Comparison of ENCODE assay signal across 8 cellular contexts in genomic region chr17:1490643-1491405, GRCh38. TPM values are rescaled to one million over a fixed set of nuclear protein-coding genes. Genes with fewer than 3 reads are reported as not detected.
DNase-seq lines count a peak whose midpoint lies in the region; ATAC-seq and TF ChIP-seq lines count a peak whose summit lies in the region.

No MANE protein-coding gene starts in this region.

- in situ Hi-C loops in GM13977 (cut with MboI; ENCODE audit: low pct_unique_long_range_greater_than_20kb, low sequenced_read_pairs, unreplicated experiment), result no loop called here

- 1 to 4% methylated on average over 35 to 43 of the region's 47 CpGs for WGBS in mesodermal cell (ENCODE audit: insufficient coverage in 2 of 2), 2 experiments

- peaks cover 29% of the 10 kb centered on the region for H3K36me3 Mint-ChIP-seq in effector memory CD8-positive, alpha-beta T cell (ENCODE audit: insufficient read depth)

- H3K27ac ChIP-seq in mesodermal cell (ENCODE audit: low read depth, low read length, severe bottlenecking), result peak overlapping the region; percentile 74

- DNase-seq in GM13977 (ENCODE audit: low spot score) (peak; percentile 95), NCI-H345 treated with DMSO at 0.1 percent for 48 hours (lab: John Stamatoyannopoulos, UW; ENCODE audit: unreplicated experiment) (peak; percentile 14), kidney glomerular epithelial cell (lab: John Stamatoyannopoulos, UW) (no peak)
- DNase-seq in activated CD4-positive, alpha-beta T cell treated with anti-CD3 and anti-CD28 coated beads, Interleukin-2, amount 50 U/mL, for 48 hours, result peak; percentile 78 to 84
- DNase-seq in effector memory CD8-positive, alpha-beta T cell, result peak; percentile 35 to 46 (median 38)
- peak; percentile 56 for DNase-seq in stimulated activated naive CD4-positive, alpha-beta T cell treated with Interleukin-2 at 50 U/mL for 16 hours (lab: John Stamatoyannopoulos, UW)

- peak; percentile 60 for ATAC-seq in HG02678 (IDR thresholded peaks at IDR 0.05; ENCODE audit: unreplicated experiment)
- ATAC-seq in effector memory CD8-positive, alpha-beta T cell (replicated peaks), result peak; percentile 58

- no peaks in the 10 kb centered on the region for H3K9me3 Mint-ChIP-seq in effector memory CD8-positive, alpha-beta T cell

- no peaks in the 10 kb centered on the region for H3K27me3 Mint-ChIP-seq in effector memory CD8-positive, alpha-beta T cell

- TF ChIP-seq CTCF in GM13977 (IDR thresholded peaks at IDR 0.05; ENCODE audit: extremely low read depth, insufficient read depth, missing control alignments), result no peak

- H3K36me3 ChIP-seq in mesodermal cell (ENCODE audit: control insufficient read depth, insufficient read depth, low read length), result peaks cover 8% of the 10 kb centered on the region

- H3K27ac Mint-ChIP-seq in effector memory CD8-positive, alpha-beta T cell, result peak overlapping the region in 1 of 2 donors; percentile 56

- peaks cover 31% of the 10 kb centered on the region for H3K4me1 ChIP-seq in mesodermal cell (ENCODE audit: control insufficient read depth, insufficient read depth, low read length, poor library complexity, severe bottlenecking)

- peak overlapping the region; percentile 77 to 91 for H3K4me3 Mint-ChIP-seq in effector memory CD8-positive, alpha-beta T cell

- H3K4me1 Mint-ChIP-seq in effector memory CD8-positive, alpha-beta T cell (ENCODE audit: low read depth in 2 of 2), result peaks cover 23 to 24% of the 10 kb centered on the region in 2 donors

- H3K9me3 ChIP-seq in mesodermal cell (ENCODE audit: control insufficient read depth, low read length), result no peaks in the 10 kb centered on the region

- H3K4me3 ChIP-seq in mesodermal cell (ENCODE audit: extremely low read depth, insufficient read depth, low read length, poor library complexity, severe bottlenecking), result peak overlapping the region; percentile 66

RNA-seq across cellular contexts. Expression of gene MYO1C, which starts 1.7 kb away (rescaled TPM):
- 83.2 TPM for polyA plus RNA-seq in mesodermal cell (2013, experiment 1 of 2)
- polyA plus RNA-seq in mesodermal cell (2013, experiment 2 of 2), result 73.4 TPM

RNA-seq across cellular contexts. Expression of gene INPP5K, which starts 25.6 kb away (rescaled TPM):
- polyA plus RNA-seq in mesodermal cell (2013, experiment 1 of 2), result 23.8 TPM
- polyA plus RNA-seq in mesodermal cell (2013, experiment 2 of 2), result 19.8 TPM

RNA-seq across cellular contexts. Expression of gene CRK, which starts 34.8 kb away (rescaled TPM):
- 68.2 TPM for polyA plus RNA-seq in mesodermal cell (2013, experiment 1 of 2)
- polyA plus RNA-seq in mesodermal cell (2013, experiment 2 of 2), result 63.0 TPM
